ENCODE assay signal across 24 cellular contexts in the genomic region with DNA sequence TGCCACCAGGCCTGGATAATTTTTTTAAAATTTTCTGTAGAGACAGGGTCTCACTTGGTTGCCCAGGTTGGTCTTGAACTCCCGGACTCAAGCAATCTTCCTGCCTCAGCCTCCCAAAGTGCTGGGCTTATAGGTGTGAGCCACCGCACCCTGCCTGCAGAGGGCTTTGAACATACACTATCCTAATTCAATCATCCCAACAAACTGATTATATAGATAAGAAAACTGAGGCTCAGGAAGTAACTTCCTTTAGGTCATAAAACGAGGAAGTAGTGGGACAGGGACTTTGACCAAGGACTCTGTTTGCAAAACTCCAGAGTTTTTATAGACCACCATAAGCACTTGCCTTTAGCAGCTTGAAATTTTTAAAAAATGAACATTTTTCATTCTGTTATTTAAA. TPM values are rescaled to one million over a fixed set of nuclear protein-coding genes. Genes with fewer than 3 reads are reported as not detected.
"Had no signal": no experiment of that assay in that cellular context is flagged by ENCODE, and none has a peak within 500 bp of the region (broad histone marks: within the 10 kb centered on the region; RNA-seq: fewer than 3 reads in every experiment).

No MANE protein-coding gene starts in this region.

- DNase-seq: KBM-7, MV-4-11, NCI-H1092, NCI-H1105 treated with DMSO at 0.1 percent for 48 hours, NCI-H1417 treated with DMSO at 0.1 percent for 48 hours, NCI-H146, NCI-H1694 treated with DMSO at 0.1 percent for 48 hours, NCI-H1930, NCI-H2081, NCI-H2107, NCI-H2227 treated with DMSO at 0.1 percent for 48 hours, NCI-H524, NCI-H69, NCI-H774, RPMI8226, SHP77, SK-N-SH had no signal

- H3K9me3 ChIP-seq: SK-N-SH had no signal

- H3K9ac ChIP-seq: SK-N-SH had no signal

- FAIRE-seq: HTR-8/SVneo, RCC 7860 had no signal

- H3K4me2 ChIP-seq: SK-N-SH had no signal

- H3K27ac ChIP-seq: HL-60 had no signal

RNA-seq across cellular contexts. Expression of gene BANF2, which starts 5.0 kb away (rescaled TPM):
- total RNA-seq: LHCN-M2, MCF 10A, NCI-H460, SK-MEL-5 had no signal
- polyA plus RNA-seq: SK-N-SH had no signal
